Comparison of ENCODE assay signal across 1 cellular context in genomic region chr3:141387446-141388030, GRCh38.
TF ChIP-seq lines count a peak whose summit lies in the region.

No MANE protein-coding gene starts in this region.

TF ChIP-seq in GM12878, 131 proteins besides CTCF, POLR2A, EP300 and RAD21 (continued from another document):
- TF ChIP-seq MAX (IDR thresholded peaks at IDR 0.05; ENCODE audit: low read depth, low read length) (no peak), MTA3 (IDR thresholded peaks at IDR 0.05; ENCODE audit: borderline replicate concordance, low read length) (0 out of 2 replicates have a peak, but pooled peaks have one; percentile 38), NFIC (IDR thresholded peaks at IDR 0.05; ENCODE audit: low read depth, low read length) (no peak), SMC3 (IDR thresholded peaks at IDR 0.05; ENCODE audit: borderline replicate concordance, low read length) (no peak), SREBF1 (IDR thresholded peaks at IDR 0.05; ENCODE audit: low read length) (no peak), WRNIP1 (IDR thresholded peaks at IDR 0.05; ENCODE audit: borderline replicate concordance, low read depth, low read length) (no peak; the same call in 1 of the 2 replicates), MLLT1 (IDR thresholded peaks at IDR 0.05) (0 out of 2 replicates have a peak, but pooled peaks have one; percentile 11), YY1 (IDR thresholded peaks at IDR 0.05; ENCODE audit: low read depth, low read length) (peak; percentile 52; the same call in 1 of the 2 replicates), PAX8 (IDR thresholded peaks at IDR 0.05) (no peak), MTA2 (IDR thresholded peaks at IDR 0.05; ENCODE audit: low read depth) (no peak), RUNX3 (IDR thresholded peaks at IDR 0.05; ENCODE audit: low read length) (peak; percentile 28; the same call in 1 of the 2 replicates), ZBTB40 (IDR thresholded peaks at IDR 0.05; ENCODE audit: borderline replicate concordance) (no peak), NRF1 (conservative IDR thresholded peaks at IDR 0.05; ENCODE audit: low read depth, low read length) (no peak), FOS (IDR thresholded peaks at IDR 0.05; ENCODE audit: borderline replicate concordance, extremely low read depth, insufficient read length) (no peak), BHLHE40 (IDR thresholded peaks at IDR 0.05; ENCODE audit: borderline replicate concordance in 1 of 2, low read depth in 2 of 2, low read length in 1 of 2) (no peak), TBL1XR1 (IDR thresholded peaks at IDR 0.05; ENCODE audit: low read depth, low read length) (no peak), SRF (IDR thresholded peaks at IDR 0.05; ENCODE audit: low read depth in 2 of 2, low read length in 2 of 2) (no peak)
